In the genomic region with DNA sequence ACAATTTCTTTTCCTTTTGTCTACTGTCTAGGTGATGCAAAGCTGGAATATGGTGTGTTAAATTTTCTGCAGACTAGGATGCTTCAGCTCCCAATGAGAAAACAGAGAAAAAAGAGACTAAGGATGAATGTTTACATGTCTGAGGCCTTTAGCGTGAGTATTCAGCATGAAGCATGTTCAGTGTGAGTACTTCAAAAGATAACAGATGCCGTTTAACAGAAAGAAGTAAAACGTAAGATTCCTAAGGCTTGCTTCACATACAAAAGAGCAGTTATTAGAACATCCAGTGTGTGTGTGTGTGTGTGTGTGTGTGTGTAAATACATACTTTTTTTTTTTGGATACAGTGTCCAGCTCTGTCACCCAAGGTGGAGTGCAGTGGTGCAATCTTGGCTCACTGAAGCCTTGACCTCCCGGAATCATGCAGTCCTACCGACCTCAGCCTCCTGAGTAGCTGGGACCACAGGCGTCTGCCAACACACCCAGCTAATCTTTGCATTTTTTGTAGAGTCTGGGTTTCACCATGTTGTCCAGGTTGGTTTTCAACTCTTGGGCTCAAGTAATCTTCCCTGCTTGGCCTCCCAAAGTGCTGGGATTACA, we compare ENCODE assay signal across 19 cellular contexts.
DNase-seq lines count a peak whose midpoint lies in the region; ATAC-seq, FAIRE-seq and TF ChIP-seq lines count a peak whose summit lies in the region.
"Had no signal": no experiment of that assay in that cellular context is flagged by ENCODE, and none has a peak within 500 bp of the region (broad histone marks: within the 10 kb centered on the region; RNA-seq: fewer than 3 reads in every experiment).

No MANE protein-coding gene starts in this region.

- FAIRE-seq in astrocyte (lab: Jason Lieb, UNC) = peak; percentile 26

- WGBS in gastroesophageal sphincter (ENCODE audit: low coverage in 1 of 2), 2 donors = 8 to 33% methylated on average over 3 to 6 of the region's 6 CpGs
- WGBS in mesenchymal stem cell = 78% methylated on average over 6 of the region's 6 CpGs

- H3K4me1 Mint-ChIP-seq in astrocyte (ENCODE audit: low read depth, unreplicated experiment) = peaks cover 39% of the 10 kb centered on the region
- H3K4me1 Mint-ChIP-seq: natural killer cell had no signal

- H2BK15ac ChIP-seq in mesenchymal stem cell (ENCODE audit: low read depth, poor library complexity, severe bottlenecking) = no peak overlapping the region

- H3K36me3 Mint-ChIP-seq in astrocyte (ENCODE audit: low read depth, unreplicated experiment) = peaks cover 18% of the 10 kb centered on the region

- no peak overlapping the region for H2BK12ac ChIP-seq in mesenchymal stem cell (ENCODE audit: low read length in 2 of 2)

- no peak overlapping the region for H2BK120ac ChIP-seq in mesenchymal stem cell (ENCODE audit: low read depth, low read length)

- H4K91ac ChIP-seq in mesenchymal stem cell (ENCODE audit: low read length) = no peak overlapping the region

- H3K9ac ChIP-seq in astrocyte (ENCODE audit: low read length) = no peak overlapping the region
- peak overlapping the region; percentile 72 for H3K9ac ChIP-seq in mesenchymal stem cell (ENCODE audit: low read length)

- peak overlapping the region; percentile 35 for H3K4me2 ChIP-seq in astrocyte (ENCODE audit: low read length)
- no peak overlapping the region for H3K4me2 ChIP-seq in mesenchymal stem cell (ENCODE audit: low read length, poor library complexity, severe bottlenecking)

- no peak overlapping the region for H3K4me3 ChIP-seq in astrocyte (ENCODE audit: insufficient read depth, low read depth, low read length)
- H3K4me3 ChIP-seq in gastroesophageal sphincter = peak overlapping the region in 1 of 2 donors; percentile 15
- H3K4me3 ChIP-seq in mesenchymal stem cell (ENCODE audit: insufficient read depth in 1 of 2, low read depth in 1 of 2, low read length in 2 of 2) = peak overlapping the region in 1 of 2 experiments; percentile 31
- H3K4me3 ChIP-seq in thoracic aorta = peak overlapping the region; percentile 21
- H3K4me3 ChIP-seq: prostate gland had no signal

- no peaks in the 10 kb centered on the region for H4K20me1 ChIP-seq in astrocyte (ENCODE audit: insufficient read depth, low read length)

- H3K27me3 ChIP-seq in astrocyte (ENCODE audit: insufficient read depth, low read length) = no peaks in the 10 kb centered on the region
- no peaks in the 10 kb centered on the region for H3K27me3 ChIP-seq in gastroesophageal sphincter
- no peaks in the 10 kb centered on the region for H3K27me3 ChIP-seq in mesenchymal stem cell (ENCODE audit: control insufficient read depth in 1 of 2, insufficient read depth in 1 of 2, low read length in 2 of 2)
- no peaks in the 10 kb centered on the region for H3K27me3 ChIP-seq in thoracic aorta (replicated peaks; ENCODE audit: insufficient read depth)

- no peak overlapping the region for H3K27ac Mint-ChIP-seq in astrocyte (ENCODE audit: unreplicated experiment)
- H3K27ac Mint-ChIP-seq: activated CD8-positive, alpha-beta T cell treated with anti-CD3 and anti-CD28 coated beads for 36 hours; activated naive CD8-positive, alpha-beta T cell treated with anti-CD3 and anti-CD28 coated beads for 36 hours; activated T-cell treated with anti-CD3 and anti-CD28 coated beads, Interleukin-2, amount 50 U/mL, for 72 hours; effector memory CD8-positive, alpha-beta T cell; natural killer cell had no signal

- H3K18ac ChIP-seq in mesenchymal stem cell (ENCODE audit: low read depth in 1 of 2, low read length in 2 of 2) = no peak overlapping the region

- peak; percentile 63 for ATAC-seq in gastroesophageal sphincter
- ATAC-seq in thoracic aorta (ENCODE audit: insufficient number of reproducible peaks, low FRiP score, low read depth) = no peak
- ATAC-seq in HG02763 (IDR thresholded peaks at IDR 0.05; ENCODE audit: unreplicated experiment) = no peak
- ATAC-seq: activated CD8-positive, alpha-beta T cell treated with anti-CD3 and anti-CD28 coated beads for 36 hours; activated T-cell treated with anti-CD3 and anti-CD28 coated beads, Interleukin-2, amount 50 U/mL, for 72 hours; effector memory CD8-positive, alpha-beta T cell; natural killer cell had no signal

- TF ChIP-seq POLR2A in gastroesophageal sphincter (IDR thresholded peaks at IDR 0.05) = no peak

- H3K27ac ChIP-seq in astrocyte (ENCODE audit: low read depth, low read length) (peak overlapping the region; percentile 7), gastroesophageal sphincter (peak overlapping the region; percentile 66 to 76 (median 70)), mesenchymal stem cell (ENCODE audit: low read length, poor library complexity, severe bottlenecking) (no peak overlapping the region), thoracic aorta (peak overlapping the region; percentile 43 to 46)
- H3K27ac ChIP-seq: prostate gland, WERI-Rb-1 had no signal

- H3K4me3 Mint-ChIP-seq in astrocyte (ENCODE audit: unreplicated experiment) = no peak overlapping the region
- H3K4me3 Mint-ChIP-seq: activated CD8-positive, alpha-beta T cell treated with anti-CD3 and anti-CD28 coated beads for 36 hours; activated naive CD8-positive, alpha-beta T cell treated with anti-CD3 and anti-CD28 coated beads for 36 hours; activated T-cell treated with anti-CD3 and anti-CD28 coated beads, Interleukin-2, amount 50 U/mL, for 72 hours; effector memory CD8-positive, alpha-beta T cell; natural killer cell had no signal

- peak; percentile 35 for DNase-seq in astrocyte (ENCODE audit: low read depth)
- DNase-seq in mesenchymal stem cell = peak; percentile 85
- DNase-seq in thoracic aorta (ENCODE audit: low spot score) = no peak
- no peak for DNase-seq in HCEC 1CT
- DNase-seq in AML-193 (lab: John Stamatoyannopoulos, UW) = no peak
- no peak for DNase-seq in HUDEP-2 (lab: John Stamatoyannopoulos, UW; ENCODE audit: unreplicated experiment in 76 of 76)
- DNase-seq: activated CD8-positive, alpha-beta T cell treated with anti-CD3 and anti-CD28 coated beads for 36 hours; activated naive CD8-positive, alpha-beta T cell treated with anti-CD3 and anti-CD28 coated beads for 36 hours; activated T-cell treated with anti-CD3 and anti-CD28 coated beads, Interleukin-2, amount 50 U/mL, for 72 hours; central memory CD4-positive, alpha-beta T cell; effector memory CD8-positive, alpha-beta T cell; MM.1S; natural killer cell; NCI-H187 treated with DMSO at 0.1 percent for 48 hours; T-helper 1 cell; WERI-Rb-1 had no signal

- H3K9me3 Mint-ChIP-seq in astrocyte (ENCODE audit: unreplicated experiment) = no peaks in the 10 kb centered on the region
- H3K9me3 Mint-ChIP-seq: activated naive CD8-positive, alpha-beta T cell treated with anti-CD3 and anti-CD28 coated beads for 36 hours; activated T-cell treated with anti-CD3 and anti-CD28 coated beads, Interleukin-2, amount 50 U/mL, for 72 hours; effector memory CD8-positive, alpha-beta T cell; natural killer cell had no signal

- no peak overlapping the region for H4K8ac ChIP-seq in mesenchymal stem cell (ENCODE audit: low read length)

- no peak overlapping the region for H3K23ac ChIP-seq in mesenchymal stem cell (ENCODE audit: low read length in 2 of 2)

- no peak overlapping the region for H2AK5ac ChIP-seq in mesenchymal stem cell (ENCODE audit: low read length, severe bottlenecking)

- no peaks in the 10 kb centered on the region for H3K9me3 ChIP-seq in astrocyte (ENCODE audit: insufficient read depth, low read depth, low read length)
- H3K9me3 ChIP-seq in gastroesophageal sphincter = no peaks in the 10 kb centered on the region
- no peaks in the 10 kb centered on the region for H3K9me3 ChIP-seq in mesenchymal stem cell (ENCODE audit: control insufficient read depth, low read length)
- no peaks in the 10 kb centered on the region for H3K9me3 ChIP-seq in thoracic aorta
- H3K9me3 ChIP-seq: prostate gland had no signal

- H3K27me3 Mint-ChIP-seq in astrocyte (ENCODE audit: low read depth, unreplicated experiment) = no peaks in the 10 kb centered on the region
- H3K27me3 Mint-ChIP-seq: activated CD8-positive, alpha-beta T cell treated with anti-CD3 and anti-CD28 coated beads for 36 hours; activated naive CD8-positive, alpha-beta T cell treated with anti-CD3 and anti-CD28 coated beads for 36 hours; effector memory CD8-positive, alpha-beta T cell had no signal

- no peaks in the 10 kb centered on the region for H3K79me2 ChIP-seq in astrocyte (ENCODE audit: insufficient read depth, low read length)

- H2AFZ ChIP-seq in astrocyte (ENCODE audit: low read depth, low read length) (no peak overlapping the region), mesenchymal stem cell (ENCODE audit: low read depth, low read length) (no peak overlapping the region)

- H3K79me1 ChIP-seq in mesenchymal stem cell (replicated peaks; ENCODE audit: low read length, poor library complexity, severe bottlenecking) = no peaks in the 10 kb centered on the region

- no peak overlapping the region for H3K14ac ChIP-seq in mesenchymal stem cell (ENCODE audit: low read length in 2 of 2)

- peaks cover 3% of the 10 kb centered on the region for H3K36me3 ChIP-seq in astrocyte (ENCODE audit: insufficient read depth, low read length)
- H3K36me3 ChIP-seq in gastroesophageal sphincter = peaks cover 0 to 10% of the 10 kb centered on the region in 2 donors
- peaks cover 0 to 67% of the 10 kb centered on the region in 2 experiments for H3K36me3 ChIP-seq in mesenchymal stem cell (ENCODE audit: control insufficient read depth in 1 of 2, insufficient read depth in 2 of 2, low read depth in 1 of 2, low read length in 2 of 2)
- H3K36me3 ChIP-seq in thoracic aorta = no peaks in the 10 kb centered on the region
- H3K36me3 ChIP-seq: prostate gland, WERI-Rb-1 had no signal

- no peak overlapping the region for H2BK5ac ChIP-seq in mesenchymal stem cell (ENCODE audit: low read depth, low read length, poor library complexity, severe bottlenecking)

- no peak for TF ChIP-seq EP300 in gastroesophageal sphincter (IDR thresholded peaks at IDR 0.05)

- H3K4me1 ChIP-seq in astrocyte (ENCODE audit: insufficient read depth, low read length) (peaks cover 28% of the 10 kb centered on the region), gastroesophageal sphincter (peaks cover 4 to 52% (median 12%) of the 10 kb centered on the region in 3 donors), mesenchymal stem cell (ENCODE audit: control insufficient read depth, insufficient read depth, low read depth, low read length) (no peaks in the 10 kb centered on the region), thoracic aorta (ENCODE audit: control insufficient read depth in 1 of 2, low read depth in 2 of 2) (peaks cover 8 to 28% of the 10 kb centered on the region in 2 donors)
- H3K4me1 ChIP-seq: prostate gland had no signal

- no peak overlapping the region for H3K4ac ChIP-seq in mesenchymal stem cell (ENCODE audit: low read depth in 1 of 2, low read length in 2 of 2)

- TF ChIP-seq CTCF in astrocyte (IDR thresholded peaks at IDR 0.05; ENCODE audit: insufficient read depth, low read depth, low read length) = no peak
- TF ChIP-seq CTCF in gastroesophageal sphincter (IDR thresholded peaks at IDR 0.05) = no peak
- no peak for TF ChIP-seq CTCF in thoracic aorta (IDR thresholded peaks at IDR 0.05)

Comparison
In these comparisons a context has a peak if more than half of its experiments do, and no peak if none do; other contexts are left out.
1. DNase-seq: peak in astrocyte (single experiment) and mesenchymal stem cell (single experiment); none in thoracic aorta (single experiment), HCEC 1CT (single experiment), AML-193 (0 of 2) and HUDEP-2 (0 of 76).